In the genomic region with DNA sequence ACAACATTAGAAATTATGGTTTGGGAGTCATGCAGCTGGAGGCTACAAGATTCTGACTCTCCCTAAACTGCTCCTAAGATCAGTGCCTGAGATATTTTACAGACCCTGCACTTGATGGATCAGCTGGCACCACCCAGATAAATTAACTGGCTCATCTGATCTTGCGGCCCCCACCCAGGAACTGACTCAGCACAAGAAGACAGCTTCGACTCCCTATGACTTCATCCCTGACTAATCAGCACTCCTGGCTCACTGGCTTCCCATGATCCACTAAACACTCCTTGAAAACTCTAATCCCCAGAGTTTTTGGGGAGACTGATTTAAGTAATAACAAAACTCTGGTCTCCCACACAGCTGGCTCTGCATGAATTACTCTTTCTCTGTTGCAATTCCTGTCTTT, we compare ENCODE assay signal across 8 cellular contexts.
A peak's percentile ranks its signal among the peaks of the same experiment; 100 is the strongest.
DNase-seq lines count a peak whose midpoint lies in the region; FAIRE-seq and TF ChIP-seq lines count a peak whose summit lies in the region.
"Not testable (repeated sequence)": the region's sequence is repeated elsewhere in the genome, so short reads cannot be mapped to it uniquely, and the experiment has no call there.

No MANE protein-coding gene starts in this region.

- 0 out of 4 replicates have a peak, but pooled peaks of 1 of the 2 experiments have one; percentile 21 for TF ChIP-seq EP300 in SK-N-SH (IDR thresholded peaks at IDR 0.05; ENCODE audit: borderline replicate concordance in 1 of 2, low read depth in 1 of 2, low read length in 1 of 2)

- H3K9me2 ChIP-seq in Karpas-422 (replicated peaks; ENCODE audit: insufficient read depth, low read length); SK-N-SH: not testable (repeated sequence)

- DNase-seq in Caki2 (ENCODE audit: low read depth) (peak; percentile 54), bronchial epithelial cell (ENCODE audit: low read depth) (peak; percentile 60), fibroblast of the aortic adventitia (ENCODE audit: low read depth) (peak; percentile 74)
- not testable (repeated sequence) for DNase-seq in Karpas-422; SK-N-SH; neural progenitor cell (ENCODE audit: low spot score); smooth muscle cell (lab: John Stamatoyannopoulos, UW; ENCODE audit: unreplicated experiment)

- H3K36me3 Mint-ChIP-seq in neural progenitor cell, result not testable (repeated sequence)

- FAIRE-seq in bronchial epithelial cell (lab: Jason Lieb, UNC), result not testable (repeated sequence)

- POLR2A ChIA-PET in SK-N-SH (lab: Yijun Ruan, JAX), result not testable (repeated sequence)

- TF ChIP-seq CTCF in SK-N-SH (IDR thresholded peaks at IDR 0.05); bronchial epithelial cell (IDR thresholded peaks at IDR 0.05; ENCODE audit: insufficient read depth, low read length, severe bottlenecking); fibroblast of the aortic adventitia (IDR thresholded peaks at IDR 0.05; ENCODE audit: insufficient read depth, low read length); neural progenitor cell (IDR thresholded peaks at IDR 0.05); smooth muscle cell (IDR thresholded peaks at IDR 0.05; ENCODE audit: borderline replicate concordance, insufficient read depth, poor library complexity, severe bottlenecking): not testable (repeated sequence)

- H3K27me3 ChIP-seq in Karpas-422 (ENCODE audit: low read length); SK-N-SH (ENCODE audit: insufficient read depth); bronchial epithelial cell (ENCODE audit: control insufficient read depth, insufficient read depth, low read length); iPS-20b (ENCODE audit: insufficient read depth, low read length); neural progenitor cell; smooth muscle cell (ENCODE audit: low read depth): not testable (repeated sequence)

- not testable (repeated sequence) for H4K20me1 ChIP-seq in Karpas-422 (ENCODE audit: insufficient read depth, low read depth, low read length); SK-N-SH (ENCODE audit: insufficient read depth); neural progenitor cell (ENCODE audit: low read depth); smooth muscle cell (ENCODE audit: low read depth)

- TF ChIP-seq RAD21 in SK-N-SH (IDR thresholded peaks at IDR 0.05; ENCODE audit: low read length), result not testable (repeated sequence)

- H3K27ac Mint-ChIP-seq in neural progenitor cell, result not testable (repeated sequence)

- H3K79me2 ChIP-seq in Karpas-422 (ENCODE audit: low read length); SK-N-SH (ENCODE audit: insufficient read depth); neural progenitor cell (ENCODE audit: low read depth); smooth muscle cell (ENCODE audit: low read depth): not testable (repeated sequence)

- not testable (repeated sequence) for H3K4me3 ChIP-seq in Karpas-422 (ENCODE audit: low read length); SK-N-SH (ENCODE audit: low read depth in 2 of 2, low read length in 1 of 2); bronchial epithelial cell (ENCODE audit: low read depth, low read length); fibroblast of the aortic adventitia (ENCODE audit: low read depth, low read length); neural progenitor cell; smooth muscle cell
- peak overlapping the region; percentile 44; the same call in 1 of the 2 replicates for H3K4me3 ChIP-seq in iPS-20b (ENCODE audit: low read length)

- peaks cover 15% of the 10 kb centered on the region for H3K4me1 Mint-ChIP-seq in neural progenitor cell

- peaks cover 10% of the 10 kb centered on the region for H3K27me3 Mint-ChIP-seq in neural progenitor cell (ENCODE audit: insufficient read depth, low read depth)

- not testable (repeated sequence) for H3K36me3 ChIP-seq in Karpas-422 (ENCODE audit: insufficient read depth, low read length); SK-N-SH (replicated peaks in 1 of 2; ENCODE audit: control insufficient read depth in 1 of 2, insufficient read depth in 2 of 2, low read length in 1 of 2); bronchial epithelial cell (ENCODE audit: control insufficient read depth, insufficient read depth, low read length); iPS-20b (ENCODE audit: insufficient read depth, low read depth, low read length); neural progenitor cell; smooth muscle cell (ENCODE audit: low read depth)

- in situ Hi-C loops in Caki2 (cut with HindIII; ENCODE audit: low pct_unique_long_range_greater_than_20kb, low sequenced_read_pairs), result not testable (repeated sequence)

- H3K27ac ChIP-seq in Karpas-422 (ENCODE audit: low read length); neural progenitor cell: not testable (repeated sequence)
- peak overlapping the region in 1 of 2 experiments; percentile 81; a peak in 2 of 4 replicates for H3K27ac ChIP-seq in SK-N-SH (ENCODE audit: low read depth in 2 of 2, low read length in 1 of 2)
- peak overlapping the region; percentile 45 for H3K27ac ChIP-seq in iPS-20b (ENCODE audit: low read length)
- peak overlapping the region; percentile 70 for H3K27ac ChIP-seq in smooth muscle cell (ENCODE audit: low read depth)

- WGBS in SK-N-SH (ENCODE audit: low lambda C conversion rate), result 10% methylated on average over 2 of the region's 2 CpGs
- WGBS in smooth muscle cell (ENCODE audit: low lambda C conversion rate), result 13% methylated on average over 2 of the region's 2 CpGs

- H3K9me3 Mint-ChIP-seq in neural progenitor cell, result not testable (repeated sequence)

- H2AFZ ChIP-seq in Karpas-422 (ENCODE audit: low read length); smooth muscle cell (ENCODE audit: low read depth): not testable (repeated sequence)
- peak overlapping the region; percentile 53; the same call in 1 of the 2 replicates for H2AFZ ChIP-seq in SK-N-SH (ENCODE audit: low read depth)
- peak overlapping the region; percentile 12 for H2AFZ ChIP-seq in neural progenitor cell (replicated peaks)

- H3F3A ChIP-seq in SK-N-SH (replicated peaks; ENCODE audit: insufficient read depth); smooth muscle cell (ENCODE audit: low read depth): not testable (repeated sequence)
- peaks cover 10% of the 10 kb centered on the region for H3F3A ChIP-seq in neural progenitor cell (ENCODE audit: low read depth)

- not testable (repeated sequence) for H3K9me3 ChIP-seq in Karpas-422 (ENCODE audit: low read length); SK-N-SH; iPS-20b (ENCODE audit: insufficient read depth, low read depth, low read length); neural progenitor cell (ENCODE audit: low read depth); smooth muscle cell (replicated peaks; ENCODE audit: low read depth)

- peak overlapping the region; percentile 33 for H3K4me2 ChIP-seq in Karpas-422 (ENCODE audit: low read depth, low read length, poor library complexity, severe bottlenecking)
- peak overlapping the region; percentile 46; the same call in 1 of the 2 replicates for H3K4me2 ChIP-seq in SK-N-SH
- H3K4me2 ChIP-seq in neural progenitor cell, result not testable (repeated sequence)
- H3K4me2 ChIP-seq in smooth muscle cell, result peak overlapping the region; percentile 37

- CTCF ChIA-PET in SK-N-SH (lab: Yijun Ruan, JAX), result not testable (repeated sequence)

- H3K4me1 ChIP-seq in Karpas-422 (ENCODE audit: low read length) (peaks cover 26% of the 10 kb centered on the region), iPS-20b (ENCODE audit: insufficient read depth, low read length) (peaks cover 20% of the 10 kb centered on the region), neural progenitor cell (peaks cover 13% of the 10 kb centered on the region)
- not testable (repeated sequence) for H3K4me1 ChIP-seq in SK-N-SH (ENCODE audit: control insufficient read depth in 1 of 2, insufficient read depth in 2 of 2, low read depth in 1 of 2, low read length in 1 of 2); smooth muscle cell (ENCODE audit: low read depth)

- not testable (repeated sequence) for H3K4me3 Mint-ChIP-seq in neural progenitor cell

- not testable (repeated sequence) for H3K9ac ChIP-seq in Karpas-422 (ENCODE audit: low read length); neural progenitor cell
- peak overlapping the region; percentile 31; the same call in 1 of the 2 replicates for H3K9ac ChIP-seq in SK-N-SH
- H3K9ac ChIP-seq in iPS-20b (ENCODE audit: low read depth, low read length), result peak overlapping the region; percentile 58; the same call in 1 of the 2 replicates
- H3K9ac ChIP-seq in smooth muscle cell (ENCODE audit: low read depth), result peak overlapping the region; percentile 37

TF ChIP-seq in SK-N-SH, 30 proteins besides CTCF, POLR2A, EP300 and RAD21:
- TF ChIP-seq JUND (IDR thresholded peaks at IDR 0.05), result peak; percentile 47
- peak; percentile 57 for TF ChIP-seq TCF12 (IDR thresholded peaks at IDR 0.05)
- TF ChIP-seq NFIC (IDR thresholded peaks at IDR 0.05; ENCODE audit: borderline replicate concordance), result 0 out of 2 replicates have a peak, but pooled peaks have one; percentile 25
- peak; percentile 59 for TF ChIP-seq PBX3 (IDR thresholded peaks at IDR 0.05)
- peak; percentile 5; the same call in 1 of the 2 replicates for TF ChIP-seq RXRA (IDR thresholded peaks at IDR 0.05; ENCODE audit: borderline replicate concordance, low read depth)
TF ChIP-seq in SK-N-SH: peak in this region for 5; not testable (repeated sequence) for 25.
